8 cellular contexts compared by ENCODE assay signal in genomic region chr3:51995346-51996156, GRCh38. TPM values are rescaled to one million over a fixed set of nuclear protein-coding genes. Genes with fewer than 3 reads are reported as not detected.
A peak's percentile ranks its signal among the peaks of the same experiment; 100 is the strongest.
DNase-seq lines count a peak whose midpoint lies in the region; ATAC-seq and TF ChIP-seq lines count a peak whose summit lies in the region.

TSS of gene RPL29 (minus strand) at chr3:51995895. CDS start at chr3:51995461, 434 bp downstream.

- peak; percentile 95 to 97 for TF ChIP-seq EP300 in tibial nerve (IDR thresholded peaks at IDR 0.05)

- H4K91ac ChIP-seq in trophoblast cell (ENCODE audit: low read depth, low read length) = peak within 1 kb of the TSS; percentile 94

- peak within 1 kb of the TSS; percentile 84 for H2AFZ ChIP-seq in trophoblast cell (ENCODE audit: insufficient read depth, low read length, poor library complexity)

- peak within 1 kb of the TSS; percentile 90 for H2BK5ac ChIP-seq in trophoblast cell (ENCODE audit: low read depth, low read length, poor library complexity)

- peak within 1 kb of the TSS; percentile 98 for H4K8ac ChIP-seq in trophoblast cell (ENCODE audit: low read depth, low read length)

- TF ChIP-seq POLR2A in tibial nerve (IDR thresholded peaks at IDR 0.05) = peak in 1 of 2 donors; percentile 62

- H3K4me3 ChIP-seq in GM12865 (ENCODE audit: low read depth, low read length) (peak within 1 kb of the TSS; percentile 66), trophoblast cell (ENCODE audit: low read depth, low read length) (peak within 1 kb of the TSS; percentile 95), tibial nerve (peak within 1 kb of the TSS; percentile 69 to 91 (median 80))

- intact Hi-C loops in Right ventricle myocardium superior (cut with DNase I) = no loop called here

- H3K23ac ChIP-seq in trophoblast cell (ENCODE audit: low read length) = no peak within 1 kb of the TSS

- peak within 1 kb of the TSS; percentile 95 for H3K14ac ChIP-seq in trophoblast cell (ENCODE audit: low read length)

- peak within 1 kb of the TSS; percentile 59 for H2BK120ac ChIP-seq in trophoblast cell (ENCODE audit: insufficient read depth, low read length, poor library complexity)

- DNase-seq in GM12865 (ENCODE audit: low read depth) (peak; percentile 96), NCI-H1417 (lab: John Stamatoyannopoulos, UW) (peak; percentile 80 to 93 (median 85)), SW480 (ENCODE audit: low spot score) (peak; percentile 95), Right ventricle myocardium superior (peak; percentile 93), trophoblast cell (peak; percentile 91 to 97), tibial nerve (ENCODE audit: low spot score in 2 of 2) (peak; percentile 83 to 87)
- peak; percentile 80 for DNase-seq in activated naive CD8-positive, alpha-beta T cell treated with anti-CD3 and anti-CD28 coated beads, Interleukin-2, amount 50 U/mL, for 16 hours (ENCODE audit: low read depth, low spot score)

- peak within 1 kb of the TSS; percentile 92 for H3K18ac ChIP-seq in trophoblast cell (ENCODE audit: low read length)

- peak within 1 kb of the TSS; percentile 84 for H3K27ac ChIP-seq in trophoblast cell (ENCODE audit: low read depth, low read length)
- peak within 1 kb of the TSS; percentile 69 to 94 (median 86) for H3K27ac ChIP-seq in tibial nerve

- H3K27me3 ChIP-seq in trophoblast cell (ENCODE audit: insufficient read depth, low read length) (no peaks in the 10 kb centered on the region), tibial nerve (no peaks in the 10 kb centered on the region)

- peak within 1 kb of the TSS; percentile 99 for H3K4ac ChIP-seq in trophoblast cell (ENCODE audit: low read depth, low read length)

- peaks cover 13% of the 10 kb centered on the region in 2 experiments for H3K4me1 ChIP-seq in trophoblast cell (ENCODE audit: control insufficient read depth in 1 of 2, insufficient read depth in 2 of 2, low read length in 2 of 2)
- peaks cover 0 to 40% (median 18%) of the 10 kb centered on the region in 4 donors for H3K4me1 ChIP-seq in tibial nerve

- peak within 1 kb of the TSS; percentile 93 for H2AK5ac ChIP-seq in trophoblast cell (ENCODE audit: low read length)

- TF ChIP-seq CTCF in GM12865 (IDR thresholded peaks at IDR 0.05; ENCODE audit: insufficient read depth, low read depth, low read length, missing control alignments) (no peak), tibial nerve (IDR thresholded peaks at IDR 0.05) (peak in 4 of 5 experiments; percentile 9 to 62 (median 37))

- peaks cover 11% of the 10 kb centered on the region for H3K79me2 ChIP-seq in trophoblast cell (ENCODE audit: control insufficient read depth, insufficient read depth, low read length, poor library complexity)

- H3K79me1 ChIP-seq in trophoblast cell (ENCODE audit: low read length) = peaks cover 8% of the 10 kb centered on the region

- ATAC-seq in HG02759 (IDR thresholded peaks at IDR 0.05; ENCODE audit: unreplicated experiment) (peak; percentile 86), Right ventricle myocardium superior (ENCODE audit: poor library complexity) (peak; percentile 94)

- no peak within 1 kb of the TSS for H2BK12ac ChIP-seq in trophoblast cell (ENCODE audit: low read length)

- no CpG with 5 or more reads among the region's 40 CpGs for WGBS in trophoblast cell (ENCODE audit: extremely low coverage, insufficient coverage, insufficient read length)
- 0 to 1% methylated on average over 38 to 40 of the region's 40 CpGs for WGBS in tibial nerve, 2 donors

- peaks cover 32 to 33% of the 10 kb centered on the region in 2 experiments for H3K36me3 ChIP-seq in trophoblast cell (ENCODE audit: control insufficient read depth in 1 of 2, insufficient read depth in 2 of 2, low read length in 2 of 2)
- H3K36me3 ChIP-seq in tibial nerve = peaks cover 0 to 43% (median 6%) of the 10 kb centered on the region in 3 donors

- H4K12ac ChIP-seq in trophoblast cell (ENCODE audit: low read depth, low read length) = peak within 1 kb of the TSS; percentile 86

- peak within 1 kb of the TSS; percentile 94 for H3K9ac ChIP-seq in trophoblast cell (ENCODE audit: low read length)

- H3K9me3 ChIP-seq in trophoblast cell (ENCODE audit: insufficient read depth, low read depth, low read length) (no peaks in the 10 kb centered on the region), tibial nerve (no peaks in the 10 kb centered on the region)

- H3K4me2 ChIP-seq in trophoblast cell (ENCODE audit: low read length) = peak within 1 kb of the TSS; percentile 82

RNA-seq across cellular contexts. Expression of gene RPL29, which starts in this region (rescaled TPM):
- total RNA-seq in Right ventricle myocardium superior (594 TPM), tibial nerve (1,000 to 10,000 TPM in 3 of 4 donors, 100 to 1,000 TPM in 1; 809 to 1,472 (median 1,336) TPM)
- polyA plus RNA-seq in trophoblast cell (2013) = 1,473 and 1,577 TPM in 2 replicates

Comparison
In these comparisons a context has a peak if more than half of its experiments do, and no peak if none do; other contexts are left out.
1. Peak in every context shown above with its lines: DNase-seq, ATAC-seq, H3K4me3 ChIP-seq and H3K27ac ChIP-seq.